In genomic region chr10:5684971-5685763, GRCh38 we compare ENCODE assay signal across 8 cellular contexts. TPM values are rescaled to one million over a fixed set of nuclear protein-coding genes. Genes with fewer than 3 reads are reported as not detected.
DNase-seq lines count a peak whose midpoint lies in the region; ATAC-seq and TF ChIP-seq lines count a peak whose summit lies in the region.

No MANE protein-coding gene starts in this region.

- intact Hi-C loops in testis (cut with DNase I; ENCODE audit: low total_unique reads): no loop called here

- no peak for TF ChIP-seq CTCF in omental fat pad (IDR thresholded peaks at IDR 0.05)
- TF ChIP-seq CTCF in testis (IDR thresholded peaks at IDR 0.05): peak in 2 of 3 experiments; percentile 10 to 41

- H3K4me2 ChIP-seq in BLaER1: peak overlapping the region; percentile 87

- no peak for TF ChIP-seq POLR2A in testis (IDR thresholded peaks at IDR 0.05)

- H4K20me1 ChIP-seq in BLaER1: peaks cover 46% of the 10 kb centered on the region

- peak; percentile 90 for DNase-seq in RKO (ENCODE audit: low spot score)
- DNase-seq in activated gamma-delta T cell treated with Interleukin-2 at 50 U/mL for 16 hours: peak; percentile 57
- DNase-seq in germinal center (ENCODE audit: low spot score): peak; percentile 45
- DNase-seq in omental fat pad (ENCODE audit: low spot score): peak; percentile 32
- peak; percentile 86 for DNase-seq in testis

- WGBS in testis, 2 donors: 0% methylated on average over 36 to 57 of the region's 77 CpGs

- peaks cover 31% of the 10 kb centered on the region for H3K4me1 ChIP-seq in BLaER1
- H3K4me1 ChIP-seq in testis: no peaks in the 10 kb centered on the region

- peak overlapping the region; percentile 90 for H3K4me3 ChIP-seq in BLaER1
- H3K4me3 ChIP-seq in testis: peak overlapping the region; percentile 87 to 96

- H3K27ac ChIP-seq in BLaER1 (peak overlapping the region; percentile 94), testis (peak overlapping the region; percentile 69 to 88)

- H3K9ac ChIP-seq in BLaER1: peak overlapping the region; percentile 92

- H3K9me3 ChIP-seq in BLaER1: no peaks in the 10 kb centered on the region
- no peaks in the 10 kb centered on the region for H3K9me3 ChIP-seq in testis

- H3K36me3 ChIP-seq in BLaER1: peaks cover 13% of the 10 kb centered on the region; the same call in 1 of the 2 replicates
- H3K36me3 ChIP-seq in testis (ENCODE audit: low read depth, missing control alignments): no peaks in the 10 kb centered on the region

- H3K27me3 ChIP-seq in BLaER1 (no peaks in the 10 kb centered on the region), testis (no peaks in the 10 kb centered on the region)

- ATAC-seq in GM19023 (IDR thresholded peaks at IDR 0.05; ENCODE audit: unreplicated experiment) (peak; percentile 48), HG03280 (IDR thresholded peaks at IDR 0.05; ENCODE audit: unreplicated experiment) (peak; percentile 55), omental fat pad (ENCODE audit: low FRiP score) (peak; percentile 58)

RNA-seq across cellular contexts. Expression of gene TASOR2, which starts 0.5 kb away (rescaled TPM):
- total RNA-seq in omental fat pad: 100 to 1,000 TPM in 1 of 4 donors, 10 to 100 TPM in 3; 54.5 to 185 (median 81.9) TPM
- total RNA-seq in testis: 100 to 1,000 TPM; 157 to 161 TPM
- 57.5 TPM for polyA plus RNA-seq in testis (ENCODE audit: insufficient read depth, low read depth, low replicate concordance)

RNA-seq across cellular contexts. Expression of gene ASB13, which starts 18.8 kb away (rescaled TPM):
- total RNA-seq in omental fat pad (10 to 100 TPM; 15.0 to 46.5 (median 16.9) TPM), testis (10 to 100 TPM in 1 of 2 donors, 1 to 10 TPM in 1; 9.4 to 14.1 TPM)
- 12.3 TPM for polyA plus RNA-seq in testis (ENCODE audit: insufficient read depth, low read depth, low replicate concordance)

Comparison
In these comparisons a context has a peak if more than half of its experiments do, and no peak if none do; other contexts are left out.
1. Peak in every context shown above with its lines: DNase-seq, ATAC-seq, H3K4me3 ChIP-seq and H3K27ac ChIP-seq.
2. DNase-seq: peak in every context shown above with its lines; median percentile 90 in RKO; 86 in testis; 57 in activated gamma-delta T cell treated with Interleukin-2 at 50 U/mL for 16 hours; 45 in germinal center; 32 in omental fat pad.
3. CTCF ChIP-seq: peak in testis (2 of 3); none in omental fat pad (0 of 3).